8 cellular contexts compared by ENCODE assay signal in genomic region chr1:923131-923990, GRCh38. TPM values are rescaled to one million over a fixed set of nuclear protein-coding genes. Genes with fewer than 3 reads are reported as not detected.
DNase-seq lines count a peak whose midpoint lies in the region; ATAC-seq and TF ChIP-seq lines count a peak whose summit lies in the region.

A gene with protein sequence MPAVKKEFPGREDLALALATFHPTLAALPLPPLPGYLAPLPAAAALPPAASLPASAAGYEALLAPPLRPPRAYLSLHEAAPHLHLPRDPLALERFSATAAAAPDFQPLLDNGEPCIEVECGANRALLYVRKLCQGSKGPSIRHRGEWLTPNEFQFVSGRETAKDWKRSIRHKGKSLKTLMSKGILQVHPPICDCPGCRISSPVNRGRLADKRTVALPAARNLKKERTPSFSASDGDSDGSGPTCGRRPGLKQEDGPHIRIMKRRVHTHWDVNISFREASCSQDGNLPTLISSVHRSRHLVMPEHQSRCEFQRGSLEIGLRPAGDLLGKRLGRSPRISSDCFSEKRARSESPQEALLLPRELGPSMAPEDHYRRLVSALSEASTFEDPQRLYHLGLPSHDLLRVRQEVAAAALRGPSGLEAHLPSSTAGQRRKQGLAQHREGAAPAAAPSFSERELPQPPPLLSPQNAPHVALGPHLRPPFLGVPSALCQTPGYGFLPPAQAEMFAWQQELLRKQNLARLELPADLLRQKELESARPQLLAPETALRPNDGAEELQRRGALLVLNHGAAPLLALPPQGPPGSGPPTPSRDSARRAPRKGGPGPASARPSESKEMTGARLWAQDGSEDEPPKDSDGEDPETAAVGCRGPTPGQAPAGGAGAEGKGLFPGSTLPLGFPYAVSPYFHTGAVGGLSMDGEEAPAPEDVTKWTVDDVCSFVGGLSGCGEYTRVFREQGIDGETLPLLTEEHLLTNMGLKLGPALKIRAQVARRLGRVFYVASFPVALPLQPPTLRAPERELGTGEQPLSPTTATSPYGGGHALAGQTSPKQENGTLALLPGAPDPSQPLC (plus strand): TSS chr1:923923. CDS start chr1:924432, 509 bp downstream.

- no peak within 1 kb of the TSS; the same call in 1 of the 2 replicates for H3K4me3 ChIP-seq in GM06990 (replicated peaks; ENCODE audit: low read depth, low read length)
- H3K4me3 ChIP-seq in effector memory CD4-positive, alpha-beta T cell (ENCODE audit: insufficient read depth, low read depth, low read length, poor library complexity, severe bottlenecking): peak within 1 kb of the TSS; percentile 58

- H3K27me3 ChIP-seq in GM06990 (replicated peaks; ENCODE audit: control insufficient read depth, insufficient read depth, low read length): peaks cover 15% of the 10 kb centered on the region
- H3K27me3 ChIP-seq in effector memory CD4-positive, alpha-beta T cell (replicated peaks; ENCODE audit: control insufficient read depth, insufficient read depth, low read length, poor library complexity, severe bottlenecking): peaks cover 47% of the 10 kb centered on the region

- no peak for TF ChIP-seq CTCF in GM06990 (IDR thresholded peaks at IDR 0.05; ENCODE audit: insufficient read depth, low read length, poor library complexity, severe bottlenecking)

- no peaks in the 10 kb centered on the region for H3K9me3 Mint-ChIP-seq in activated CD4-positive, alpha-beta memory T cell treated with anti-CD3 and anti-CD28 coated beads, Interleukin-2, amount 10 ng/mL, durations not matched to agents 7 days and 5 days

- no peak for ATAC-seq in HG03097 (IDR thresholded peaks at IDR 0.05; ENCODE audit: low FRiP score, unreplicated experiment)

- H3K9me3 ChIP-seq in effector memory CD4-positive, alpha-beta T cell (ENCODE audit: control insufficient read depth, low read length): no peaks in the 10 kb centered on the region

- peak; percentile 65 for DNase-seq in GM06990 (ENCODE audit: extremely low read depth, insufficient read length)
- DNase-seq in NCI-H2196 treated with DMSO at 0.1 percent for 48 hours (lab: John Stamatoyannopoulos, UW; ENCODE audit: unreplicated experiment): peak; percentile 55
- peak; percentile 34 for DNase-seq in activated CD4-positive, alpha-beta memory T cell treated with anti-CD3 and anti-CD28 coated beads, Interleukin-2, amount 10 ng/mL, durations not matched to agents 7 days and 5 days
- DNase-seq in effector memory CD4-positive, alpha-beta T cell: peak; percentile 45 to 50 (median 47)
- DNase-seq in lung microvascular endothelial cell (ENCODE audit: low read depth in 2 of 2): peak; percentile 83 to 86
- DNase-seq in stimulated activated CD4-positive, alpha-beta T cell treated with anti-CD3 and anti-CD28 coated beads, TNF-alpha, amount 100 ng/mL, for 48 hours (ENCODE audit: low read depth in 3 of 3): peak in 2 of 3 donors; percentile 28 to 44
- no peak for DNase-seq in DMS114 treated with DMSO at 0.1 percent for 48 hours (lab: John Stamatoyannopoulos, UW; ENCODE audit: unreplicated experiment)

- no peak within 1 kb of the TSS for H3K27ac ChIP-seq in effector memory CD4-positive, alpha-beta T cell (ENCODE audit: insufficient read depth, low read length, poor library complexity, severe bottlenecking)

- CTCF ChIA-PET in activated CD4-positive, alpha-beta memory T cell treated with anti-CD3 and anti-CD28 coated beads, Interleukin-2, amount 10 ng/mL, durations not matched to agents 7 days and 5 days (lab: Charles Lee): no interaction called here

- POLR2A ChIA-PET in activated CD4-positive, alpha-beta memory T cell treated with anti-CD3 and anti-CD28 coated beads, Interleukin-2, amount 10 ng/mL, durations not matched to agents 7 days and 5 days (lab: Charles Lee): no interaction called here

- no peak within 1 kb of the TSS for H3K27ac Mint-ChIP-seq in activated CD4-positive, alpha-beta memory T cell treated with anti-CD3 and anti-CD28 coated beads, Interleukin-2, amount 10 ng/mL, durations not matched to agents 7 days and 5 days

- H3K36me3 Mint-ChIP-seq in activated CD4-positive, alpha-beta memory T cell treated with anti-CD3 and anti-CD28 coated beads, Interleukin-2, amount 10 ng/mL, durations not matched to agents 7 days and 5 days (ENCODE audit: low read depth): no peaks in the 10 kb centered on the region

- H3K4me1 ChIP-seq in effector memory CD4-positive, alpha-beta T cell (ENCODE audit: control insufficient read depth, insufficient read depth, low read length, poor library complexity, severe bottlenecking): peaks cover 35% of the 10 kb centered on the region

- peaks cover 53% of the 10 kb centered on the region for H3K27me3 Mint-ChIP-seq in activated CD4-positive, alpha-beta memory T cell treated with anti-CD3 and anti-CD28 coated beads, Interleukin-2, amount 10 ng/mL, durations not matched to agents 7 days and 5 days

- peak within 1 kb of the TSS; percentile 41 for H3K4me3 Mint-ChIP-seq in activated CD4-positive, alpha-beta memory T cell treated with anti-CD3 and anti-CD28 coated beads, Interleukin-2, amount 10 ng/mL, durations not matched to agents 7 days and 5 days

- H3K4me1 Mint-ChIP-seq in activated CD4-positive, alpha-beta memory T cell treated with anti-CD3 and anti-CD28 coated beads, Interleukin-2, amount 10 ng/mL, durations not matched to agents 7 days and 5 days: peaks cover 13% of the 10 kb centered on the region

- H3K36me3 ChIP-seq in GM06990 (ENCODE audit: control insufficient read depth, insufficient read depth, low read length): no peaks in the 10 kb centered on the region
- no peaks in the 10 kb centered on the region for H3K36me3 ChIP-seq in effector memory CD4-positive, alpha-beta T cell (ENCODE audit: control insufficient read depth, insufficient read depth, low read length)

RNA-seq across cellular contexts. Expression of the gene that starts here (rescaled TPM):
- total RNA-seq in activated CD4-positive, alpha-beta memory T cell treated with anti-CD3 and anti-CD28 coated beads, Interleukin-2, amount 10 ng/mL, durations not matched to agents 7 days and 5 days: not detected
- not detected in 2 replicates for total RNA-seq in lung microvascular endothelial cell

Comparison
In these comparisons a context has a peak if more than half of its experiments do, and no peak if none do; other contexts are left out.
1. Peak in DNase-seq in activated CD4-positive, alpha-beta memory T cell treated with anti-CD3 and anti-CD28 coated beads, Interleukin-2, amount 10 ng/mL, durations not matched to agents 7 days and 5 days; RNA of the gene not detected or under 1 TPM.
2. Peak in DNase-seq in lung microvascular endothelial cell; RNA of the gene not detected or under 1 TPM.